Comparison of ENCODE assay signal across 1 cellular context in genomic region chr12:75751769-75752471, GRCh38.
A peak's percentile ranks its signal among the peaks of the same experiment; 100 is the strongest.
TF ChIP-seq lines count a peak whose summit lies in the region.

No MANE protein-coding gene starts in this region.

TF ChIP-seq in HepG2, 621 proteins besides CTCF, POLR2A, EP300 and RAD21 (continued from another document):
- TF ChIP-seq HNF1A (IDR thresholded peaks at IDR 0.05; ENCODE audit: low read depth): peak; percentile 45; the same call in 1 of the 2 replicates
- no peak for TF ChIP-seq HNF1A (CRISPR knock-in tag; IDR thresholded peaks at IDR 0.05; ENCODE audit: borderline replicate concordance)
- TF ChIP-seq, protein P1, sequence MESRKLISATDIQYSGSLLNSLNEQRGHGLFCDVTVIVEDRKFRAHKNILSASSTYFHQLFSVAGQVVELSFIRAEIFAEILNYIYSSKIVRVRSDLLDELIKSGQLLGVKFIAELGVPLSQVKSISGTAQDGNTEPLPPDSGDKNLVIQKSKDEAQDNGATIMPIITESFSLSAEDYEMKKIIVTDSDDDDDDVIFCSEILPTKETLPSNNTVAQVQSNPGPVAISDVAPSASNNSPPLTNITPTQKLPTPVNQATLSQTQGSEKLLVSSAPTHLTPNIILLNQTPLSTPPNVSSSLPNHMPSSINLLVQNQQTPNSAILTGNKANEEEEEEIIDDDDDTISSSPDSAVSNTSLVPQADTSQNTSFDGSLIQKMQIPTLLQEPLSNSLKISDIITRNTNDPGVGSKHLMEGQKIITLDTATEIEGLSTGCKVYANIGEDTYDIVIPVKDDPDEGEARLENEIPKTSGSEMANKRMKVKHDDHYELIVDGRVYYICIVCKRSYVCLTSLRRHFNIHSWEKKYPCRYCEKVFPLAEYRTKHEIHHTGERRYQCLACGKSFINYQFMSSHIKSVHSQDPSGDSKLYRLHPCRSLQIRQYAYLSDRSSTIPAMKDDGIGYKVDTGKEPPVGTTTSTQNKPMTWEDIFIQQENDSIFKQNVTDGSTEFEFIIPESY (CRISPR knock-in tag; IDR thresholded peaks at IDR 0.05): no peak
- no peak for TF ChIP-seq KDM5A (IDR thresholded peaks at IDR 0.05; ENCODE audit: borderline replicate concordance, low read length)
- TF ChIP-seq ZNF274 (CRISPR knock-in tag; IDR thresholded peaks at IDR 0.05): no peak
- TF ChIP-seq, protein P2, sequence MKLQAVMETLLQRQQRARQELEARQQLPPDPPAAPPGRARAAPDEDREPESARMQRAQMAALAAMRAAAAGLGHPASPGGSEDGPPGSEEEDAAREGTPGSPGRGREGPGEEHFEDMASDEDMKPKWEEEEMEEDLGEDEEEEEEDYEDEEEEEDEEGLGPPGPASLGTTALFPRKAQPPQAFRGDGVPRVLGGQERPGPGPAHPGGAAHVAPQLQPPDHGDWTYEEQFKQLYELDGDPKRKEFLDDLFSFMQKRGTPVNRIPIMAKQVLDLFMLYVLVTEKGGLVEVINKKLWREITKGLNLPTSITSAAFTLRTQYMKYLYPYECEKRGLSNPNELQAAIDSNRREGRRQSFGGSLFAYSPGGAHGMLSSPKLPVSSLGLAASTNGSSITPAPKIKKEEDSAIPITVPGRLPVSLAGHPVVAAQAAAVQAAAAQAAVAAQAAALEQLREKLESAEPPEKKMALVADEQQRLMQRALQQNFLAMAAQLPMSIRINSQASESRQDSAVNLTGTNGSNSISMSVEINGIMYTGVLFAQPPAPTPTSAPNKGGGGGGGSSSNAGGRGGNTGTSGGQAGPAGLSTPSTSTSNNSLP (IDR thresholded peaks at IDR 0.05; ENCODE audit: low read depth, low read length): peak; percentile 82
- TF ChIP-seq NCOA2 (CRISPR knock-in tag; IDR thresholded peaks at IDR 0.05): peak; percentile 44; the same call in 1 of the 2 replicates
- TF ChIP-seq MTA1 (CRISPR knock-in tag; IDR thresholded peaks at IDR 0.05; ENCODE audit: borderline replicate concordance): no peak
- peak; percentile 21; the same call in 1 of the 2 replicates for TF ChIP-seq HMG20A (CRISPR knock-in tag; IDR thresholded peaks at IDR 0.05; ENCODE audit: borderline replicate concordance)
TF ChIP-seq in HepG2: peak in this region for 5.
